ENCODE assay signal across 8 cellular contexts in genomic region chr5:179806250-179807045, GRCh38. TPM values are rescaled to one million over a fixed set of nuclear protein-coding genes. Genes with fewer than 3 reads are reported as not detected.
DNase-seq lines count a peak whose midpoint lies in the region; ATAC-seq and TF ChIP-seq lines count a peak whose summit lies in the region.

TSS of gene MGAT4B (minus strand) at chr5:179806866. CDS start at chr5:179806583, 283 bp downstream.

- intact Hi-C loops in colonic mucosa (cut with DNase I): loop anchor here (10.0 kb wide), 1 partner anchor 98 kb away; the partner anchor contains the start of gene TBC1D9B

- peaks cover 39% of the 10 kb centered on the region for H3K4me1 ChIP-seq in colonic mucosa

- H3K9me3 ChIP-seq in colonic mucosa: no peaks in the 10 kb centered on the region

- H3K9ac ChIP-seq in colonic mucosa (ENCODE audit: low read depth in 2 of 2, low read length in 2 of 2): peak within 1 kb of the TSS; percentile 96

- H3K36me3 ChIP-seq in colonic mucosa: no peaks in the 10 kb centered on the region

- ATAC-seq in HG02759 (IDR thresholded peaks at IDR 0.05; ENCODE audit: unreplicated experiment): peak; percentile 74

- DNase-seq in activated T-cell treated with anti-CD3 and anti-CD28 coated beads for 24 hours (ENCODE audit: low read depth) (peak; percentile 50), activated T-cell treated with anti-CD3 and anti-CD28 coated beads for 4 hours (no peak), NCI-H1105 (lab: John Stamatoyannopoulos, UW) (peak; percentile 37), colonic mucosa (peak; percentile 83), kidney tubule cell (ENCODE audit: low spot score) (peak; percentile 82)
- peak; percentile 54 for DNase-seq in stimulated activated CD4-positive, alpha-beta T cell treated with anti-CD3 and anti-CD28 coated beads, Interleukin-1b, Interleukin-23, amount 100 ng/mL, for 48 hours

- H3K4me3 ChIP-seq in WI38 (ENCODE audit: low read depth, low read length) (peak within 1 kb of the TSS; percentile 72), colonic mucosa (peak within 1 kb of the TSS; percentile 84)

- TF ChIP-seq CTCF in WI38 (IDR thresholded peaks at IDR 0.05; ENCODE audit: low read depth, low read length) (no peak), colonic mucosa (IDR thresholded peaks at IDR 0.05) (no peak)

- H3K27me3 ChIP-seq in colonic mucosa: no peaks in the 10 kb centered on the region

- H3K27ac ChIP-seq in colonic mucosa: peak within 1 kb of the TSS; percentile 99

RNA-seq across cellular contexts. Expression of gene MGAT4B, which starts in this region (rescaled TPM):
- 100 to 1,000 TPM; 332 to 540 TPM for total RNA-seq in colonic mucosa
